In the genomic region with DNA sequence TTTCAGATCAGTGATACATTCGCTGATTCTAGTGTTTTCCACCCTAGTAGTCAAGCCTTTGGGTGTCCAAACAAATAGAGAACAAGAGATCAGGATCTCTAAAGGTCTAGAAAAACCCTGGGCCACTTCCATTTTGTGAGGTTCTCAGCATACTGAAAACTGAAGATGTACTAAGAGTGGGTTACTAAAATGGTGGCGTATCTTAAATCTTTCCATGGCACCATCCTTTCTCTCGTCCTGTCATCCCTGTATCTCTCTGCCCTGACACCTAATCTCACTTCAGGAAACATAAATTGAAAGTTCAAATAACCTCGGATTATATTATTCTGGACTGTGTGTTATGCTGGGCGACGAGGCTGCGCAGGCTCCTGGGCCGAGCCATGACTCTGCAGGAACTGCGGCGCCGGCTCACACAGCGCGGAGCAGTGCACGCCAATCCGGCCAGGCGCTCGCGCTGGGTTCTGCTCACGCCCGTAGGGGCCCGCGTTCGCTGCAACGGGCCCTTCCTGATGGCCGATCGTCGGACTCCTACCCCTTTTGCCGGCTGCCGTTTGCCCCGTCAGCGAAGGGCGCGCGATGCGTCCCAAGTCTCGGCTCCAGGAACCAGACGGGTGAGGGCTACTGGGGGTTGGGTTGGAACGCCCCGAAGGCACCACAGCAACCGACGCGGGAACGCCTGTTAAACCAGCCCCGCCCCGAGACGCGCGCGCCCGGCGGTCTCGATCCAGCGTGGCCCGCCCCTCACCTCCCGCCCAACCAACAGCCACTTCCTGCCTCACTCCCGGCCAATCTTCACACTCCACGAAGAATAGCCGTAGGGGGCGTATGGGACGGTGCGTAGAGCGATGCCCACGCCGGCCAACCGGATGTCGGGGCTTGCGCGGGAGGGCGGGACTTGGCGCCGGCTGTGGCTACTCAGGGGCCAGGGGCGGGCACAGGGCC, we compare ENCODE assay signal across 8 cellular contexts. TPM values are rescaled to one million over a fixed set of nuclear protein-coding genes. Genes with fewer than 3 reads are reported as not detected.
DNase-seq lines count a peak whose midpoint lies in the region; ATAC-seq and TF ChIP-seq lines count a peak whose summit lies in the region.

No MANE protein-coding gene starts in this region.

- H3K4me3 ChIP-seq in esophagus (ENCODE audit: low read depth in 1 of 2, low read length in 2 of 2), result peak overlapping the region; percentile 84 to 90
- H3K4me3 ChIP-seq in mucosa of stomach (ENCODE audit: low read length), result peak overlapping the region; percentile 77

- H3K9me3 ChIP-seq in esophagus (ENCODE audit: control insufficient read depth in 2 of 2, insufficient read depth in 1 of 2, low read depth in 1 of 2, low read length in 1 of 2), result no peaks in the 10 kb centered on the region
- no peaks in the 10 kb centered on the region for H3K9me3 ChIP-seq in mucosa of stomach (ENCODE audit: control insufficient read depth, low read length)

- peak; percentile 82 for DNase-seq in DMS153 treated with DMSO at 0.1 percent for 48 hours (lab: John Stamatoyannopoulos, UW; ENCODE audit: unreplicated experiment)
- DNase-seq in OCI-M2 (lab: John Stamatoyannopoulos, UW; ENCODE audit: unreplicated experiment), result peak; percentile 77
- DNase-seq in activated T-cell treated with anti-CD3 and anti-CD28 coated beads, Interleukin-2, amount 50 U/mL, for 1 hour, result peak; percentile 97
- peak; percentile 98 for DNase-seq in stimulated activated CD8-positive, alpha-beta memory T cell treated with anti-CD3 and anti-CD28 coated beads, Interleukin-4, amount 100 ng/mL, for 48 hours

- 2% methylated on average over 64 to 72 of the region's 72 CpGs for WGBS in esophagus, 2 donors

- H3K4me1 ChIP-seq in esophagus (ENCODE audit: control insufficient read depth in 2 of 2, insufficient read depth in 2 of 2, low read length in 1 of 2) (no peaks in the 10 kb centered on the region), mucosa of stomach (ENCODE audit: control insufficient read depth, insufficient read depth, low read length) (peaks cover 15% of the 10 kb centered on the region)

- peak overlapping the region; percentile 98 for H3K27ac ChIP-seq in esophagus (ENCODE audit: low read depth in 2 of 2, low read length in 1 of 2)

- H3K27me3 ChIP-seq in esophagus (ENCODE audit: control insufficient read depth in 1 of 2, insufficient read depth in 2 of 2, low read length in 2 of 2) (no peaks in the 10 kb centered on the region), mucosa of stomach (ENCODE audit: control insufficient read depth, insufficient read depth, low read length) (no peaks in the 10 kb centered on the region)

- peak; percentile 90 for ATAC-seq in GM21619 (IDR thresholded peaks at IDR 0.05; ENCODE audit: unreplicated experiment)

- H3K36me3 ChIP-seq in esophagus (ENCODE audit: control insufficient read depth in 2 of 2, insufficient read depth in 2 of 2, low read length in 1 of 2), result peaks cover 0 to 4% of the 10 kb centered on the region in 2 donors
- H3K36me3 ChIP-seq in mucosa of stomach (ENCODE audit: control insufficient read depth, insufficient read depth, low read length), result no peaks in the 10 kb centered on the region

- peak overlapping the region; percentile 99 for H3K9ac ChIP-seq in mucosa of stomach (ENCODE audit: low read length)

- TF ChIP-seq RAD21 in Ishikawa (IDR thresholded peaks at IDR 0.05; ENCODE audit: low read depth), result no peak

- TF ChIP-seq EP300 in Ishikawa (IDR thresholded peaks at IDR 0.05; ENCODE audit: borderline replicate concordance), result no peak

TF ChIP-seq in Ishikawa, 13 proteins besides CTCF, POLR2A, EP300 and RAD21:
- TF ChIP-seq TAF1 (IDR thresholded peaks at IDR 0.05; ENCODE audit: low read depth), result peak; percentile 69
- TF ChIP-seq TCF12 (IDR thresholded peaks at IDR 0.05; ENCODE audit: low read depth), result peak; percentile 37
- TF ChIP-seq YY1 (IDR thresholded peaks at IDR 0.05; ENCODE audit: low read depth), result peak; percentile 68
- peak; percentile 8; the same call in 1 of the 2 replicates for TF ChIP-seq NFIC (IDR thresholded peaks at IDR 0.05)
- TF ChIP-seq, protein P1, sequence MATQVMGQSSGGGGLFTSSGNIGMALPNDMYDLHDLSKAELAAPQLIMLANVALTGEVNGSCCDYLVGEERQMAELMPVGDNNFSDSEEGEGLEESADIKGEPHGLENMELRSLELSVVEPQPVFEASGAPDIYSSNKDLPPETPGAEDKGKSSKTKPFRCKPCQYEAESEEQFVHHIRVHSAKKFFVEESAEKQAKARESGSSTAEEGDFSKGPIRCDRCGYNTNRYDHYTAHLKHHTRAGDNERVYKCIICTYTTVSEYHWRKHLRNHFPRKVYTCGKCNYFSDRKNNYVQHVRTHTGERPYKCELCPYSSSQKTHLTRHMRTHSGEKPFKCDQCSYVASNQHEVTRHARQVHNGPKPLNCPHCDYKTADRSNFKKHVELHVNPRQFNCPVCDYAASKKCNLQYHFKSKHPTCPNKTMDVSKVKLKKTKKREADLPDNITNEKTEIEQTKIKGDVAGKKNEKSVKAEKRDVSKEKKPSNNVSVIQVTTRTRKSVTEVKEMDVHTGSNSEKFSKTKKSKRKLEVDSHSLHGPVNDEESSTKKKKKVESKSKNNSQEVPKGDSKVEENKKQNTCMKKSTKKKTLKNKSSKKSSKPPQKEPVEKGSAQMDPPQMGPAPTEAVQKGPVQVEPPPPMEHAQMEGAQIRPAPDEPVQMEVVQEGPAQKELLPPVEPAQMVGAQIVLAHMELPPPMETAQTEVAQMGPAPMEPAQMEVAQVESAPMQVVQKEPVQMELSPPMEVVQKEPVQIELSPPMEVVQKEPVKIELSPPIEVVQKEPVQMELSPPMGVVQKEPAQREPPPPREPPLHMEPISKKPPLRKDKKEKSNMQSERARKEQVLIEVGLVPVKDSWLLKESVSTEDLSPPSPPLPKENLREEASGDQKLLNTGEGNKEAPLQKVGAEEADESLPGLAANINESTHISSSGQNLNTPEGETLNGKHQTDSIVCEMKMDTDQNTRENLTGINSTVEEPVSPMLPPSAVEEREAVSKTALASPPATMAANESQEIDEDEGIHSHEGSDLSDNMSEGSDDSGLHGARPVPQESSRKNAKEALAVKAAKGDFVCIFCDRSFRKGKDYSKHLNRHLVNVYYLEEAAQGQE (IDR thresholded peaks at IDR 0.05; ENCODE audit: low read depth), result no peak
- peak; percentile 80 for TF ChIP-seq CREB1 (IDR thresholded peaks at IDR 0.05; ENCODE audit: low read depth)
- no peak for TF ChIP-seq EGR1 (IDR thresholded peaks at IDR 0.05)

RNA-seq across cellular contexts. Expression of a gene that starts 0.5 kb away (rescaled TPM):
- 10 to 100 TPM; 68.4 to 87.5 TPM for polyA plus RNA-seq in esophagus

RNA-seq across cellular contexts. Expression of a gene that starts 17.4 kb away (rescaled TPM):
- polyA plus RNA-seq in esophagus, result under 1 TPM; 0.05 to 0.12 TPM

RNA-seq across cellular contexts. Expression of a gene that starts 34.4 kb away (rescaled TPM):
- 1 to 10 TPM; 7.1 to 7.9 TPM for polyA plus RNA-seq in esophagus

Comparison
In these comparisons a context has a peak if more than half of its experiments do, and no peak if none do; other contexts are left out.
1. Peak in every context shown above with its lines: DNase-seq, ATAC-seq, H3K4me3 ChIP-seq and H3K27ac ChIP-seq.